1 cellular context compared by ENCODE assay signal in the genomic region with DNA sequence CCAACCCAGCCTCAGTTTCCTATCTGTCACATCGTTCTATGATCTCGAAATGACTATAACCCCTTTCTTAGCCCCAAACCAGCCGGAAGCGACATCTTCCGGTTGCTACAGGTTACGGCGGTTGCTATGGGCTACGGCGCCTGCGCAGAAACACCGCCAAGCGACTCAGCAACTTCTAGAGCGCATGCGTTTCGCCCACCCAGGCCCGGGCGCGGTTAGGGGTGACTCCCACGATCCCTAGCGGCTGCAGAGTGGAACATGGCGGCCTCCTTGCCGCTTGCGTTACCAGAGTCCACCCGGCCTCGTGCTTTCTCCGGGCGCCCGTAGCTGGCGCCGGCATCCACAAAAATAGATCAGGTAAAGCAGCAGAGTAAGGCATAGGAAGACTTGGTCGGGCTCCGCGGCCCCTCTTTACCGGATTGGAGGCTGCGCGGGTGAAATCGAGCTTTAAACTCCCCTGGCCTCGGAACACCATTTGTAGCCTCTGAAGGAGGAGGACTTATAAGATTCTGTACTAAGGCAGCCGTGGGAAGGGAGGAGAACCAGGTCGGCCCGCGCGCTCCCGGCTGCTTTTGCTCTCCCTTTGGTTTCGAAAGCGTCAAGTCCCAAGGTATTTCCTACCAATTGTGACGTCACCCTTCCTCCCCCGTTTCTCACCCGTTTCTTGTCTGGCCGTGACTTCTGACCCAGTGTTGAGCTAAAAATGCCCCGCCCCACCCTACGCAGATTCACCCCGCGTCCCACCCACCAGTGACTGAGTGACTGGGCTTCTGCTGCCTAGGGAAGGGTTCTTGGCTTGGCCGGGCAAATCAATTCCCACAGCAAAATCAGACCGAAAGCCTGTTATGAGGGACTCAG.
TF ChIP-seq lines count a peak whose summit lies in the region.

No MANE protein-coding gene starts in this region.

TF ChIP-seq in K562, 482 proteins besides CTCF, POLR2A, EP300 and RAD21 (continued from another document and continues in another):
- TF ChIP-seq, protein P1, sequence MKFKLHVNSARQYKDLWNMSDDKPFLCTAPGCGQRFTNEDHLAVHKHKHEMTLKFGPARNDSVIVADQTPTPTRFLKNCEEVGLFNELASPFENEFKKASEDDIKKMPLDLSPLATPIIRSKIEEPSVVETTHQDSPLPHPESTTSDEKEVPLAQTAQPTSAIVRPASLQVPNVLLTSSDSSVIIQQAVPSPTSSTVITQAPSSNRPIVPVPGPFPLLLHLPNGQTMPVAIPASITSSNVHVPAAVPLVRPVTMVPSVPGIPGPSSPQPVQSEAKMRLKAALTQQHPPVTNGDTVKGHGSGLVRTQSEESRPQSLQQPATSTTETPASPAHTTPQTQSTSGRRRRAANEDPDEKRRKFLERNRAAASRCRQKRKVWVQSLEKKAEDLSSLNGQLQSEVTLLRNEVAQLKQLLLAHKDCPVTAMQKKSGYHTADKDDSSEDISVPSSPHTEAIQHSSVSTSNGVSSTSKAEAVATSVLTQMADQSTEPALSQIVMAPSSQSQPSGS (CRISPR knock-in tag; IDR thresholded peaks at IDR 0.05), result peak; percentile 80; the same call in 1 of the 2 replicates
- no peak for TF ChIP-seq ZNF24 (IDR thresholded peaks at IDR 0.05)
- peak; percentile 89 for TF ChIP-seq TBP (optimal IDR thresholded peaks at IDR 0.05; ENCODE audit: low read depth, low read length)
- no peak for TF ChIP-seq ARID1B (IDR thresholded peaks at IDR 0.05)
- TF ChIP-seq, protein P2, sequence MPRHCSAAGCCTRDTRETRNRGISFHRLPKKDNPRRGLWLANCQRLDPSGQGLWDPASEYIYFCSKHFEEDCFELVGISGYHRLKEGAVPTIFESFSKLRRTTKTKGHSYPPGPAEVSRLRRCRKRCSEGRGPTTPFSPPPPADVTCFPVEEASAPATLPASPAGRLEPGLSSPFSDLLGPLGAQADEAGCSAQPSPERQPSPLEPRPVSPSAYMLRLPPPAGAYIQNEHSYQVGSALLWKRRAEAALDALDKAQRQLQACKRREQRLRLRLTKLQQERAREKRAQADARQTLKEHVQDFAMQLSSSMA (CRISPR knock-in tag; IDR thresholded peaks at IDR 0.05), result no peak
- no peak for TF ChIP-seq CREBBP (IDR thresholded peaks at IDR 0.05; ENCODE audit: low read depth, low read length)
- TF ChIP-seq, protein P3, sequence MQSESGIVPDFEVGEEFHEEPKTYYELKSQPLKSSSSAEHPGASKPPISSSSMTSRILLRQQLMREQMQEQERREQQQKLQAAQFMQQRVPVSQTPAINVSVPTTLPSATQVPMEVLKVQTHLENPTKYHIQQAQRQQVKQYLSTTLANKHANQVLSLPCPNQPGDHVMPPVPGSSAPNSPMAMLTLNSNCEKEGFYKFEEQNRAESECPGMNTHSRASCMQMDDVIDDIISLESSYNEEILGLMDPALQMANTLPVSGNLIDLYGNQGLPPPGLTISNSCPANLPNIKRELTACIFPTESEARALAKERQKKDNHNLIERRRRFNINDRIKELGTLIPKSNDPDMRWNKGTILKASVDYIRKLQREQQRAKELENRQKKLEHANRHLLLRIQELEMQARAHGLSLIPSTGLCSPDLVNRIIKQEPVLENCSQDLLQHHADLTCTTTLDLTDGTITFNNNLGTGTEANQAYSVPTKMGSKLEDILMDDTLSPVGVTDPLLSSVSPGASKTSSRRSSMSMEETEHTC (IDR thresholded peaks at IDR 0.05), result no peak
- TF ChIP-seq, protein P4, sequence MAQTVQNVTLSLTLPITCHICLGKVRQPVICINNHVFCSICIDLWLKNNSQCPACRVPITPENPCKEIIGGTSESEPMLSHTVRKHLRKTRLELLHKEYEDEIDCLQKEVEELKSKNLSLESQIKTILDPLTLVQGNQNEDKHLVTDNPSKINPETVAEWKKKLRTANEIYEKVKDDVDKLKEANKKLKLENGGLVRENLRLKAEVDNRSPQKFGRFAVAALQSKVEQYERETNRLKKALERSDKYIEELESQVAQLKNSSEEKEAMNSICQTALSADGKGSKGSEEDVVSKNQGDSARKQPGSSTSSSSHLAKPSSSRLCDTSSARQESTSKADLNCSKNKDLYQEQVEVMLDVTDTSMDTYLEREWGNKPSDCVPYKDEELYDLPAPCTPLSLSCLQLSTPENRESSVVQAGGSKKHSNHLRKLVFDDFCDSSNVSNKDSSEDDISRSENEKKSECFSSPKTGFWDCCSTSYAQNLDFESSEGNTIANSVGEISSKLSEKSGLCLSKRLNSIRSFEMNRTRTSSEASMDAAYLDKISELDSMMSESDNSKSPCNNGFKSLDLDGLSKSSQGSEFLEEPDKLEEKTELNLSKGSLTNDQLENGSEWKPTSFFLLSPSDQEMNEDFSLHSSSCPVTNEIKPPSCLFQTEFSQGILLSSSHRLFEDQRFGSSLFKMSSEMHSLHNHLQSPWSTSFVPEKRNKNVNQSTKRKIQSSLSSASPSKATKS (CRISPR knock-in tag; IDR thresholded peaks at IDR 0.05), result no peak
- no peak for TF ChIP-seq ZBTB1 (CRISPR knock-in tag; IDR thresholded peaks at IDR 0.05; ENCODE audit: borderline replicate concordance, low read depth)
- TF ChIP-seq, protein P5, sequence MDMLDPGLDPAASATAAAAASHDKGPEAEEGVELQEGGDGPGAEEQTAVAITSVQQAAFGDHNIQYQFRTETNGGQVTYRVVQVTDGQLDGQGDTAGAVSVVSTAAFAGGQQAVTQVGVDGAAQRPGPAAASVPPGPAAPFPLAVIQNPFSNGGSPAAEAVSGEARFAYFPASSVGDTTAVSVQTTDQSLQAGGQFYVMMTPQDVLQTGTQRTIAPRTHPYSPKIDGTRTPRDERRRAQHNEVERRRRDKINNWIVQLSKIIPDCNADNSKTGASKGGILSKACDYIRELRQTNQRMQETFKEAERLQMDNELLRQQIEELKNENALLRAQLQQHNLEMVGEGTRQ (CRISPR knock-in tag; IDR thresholded peaks at IDR 0.05), result no peak
- TF ChIP-seq, protein P6, sequence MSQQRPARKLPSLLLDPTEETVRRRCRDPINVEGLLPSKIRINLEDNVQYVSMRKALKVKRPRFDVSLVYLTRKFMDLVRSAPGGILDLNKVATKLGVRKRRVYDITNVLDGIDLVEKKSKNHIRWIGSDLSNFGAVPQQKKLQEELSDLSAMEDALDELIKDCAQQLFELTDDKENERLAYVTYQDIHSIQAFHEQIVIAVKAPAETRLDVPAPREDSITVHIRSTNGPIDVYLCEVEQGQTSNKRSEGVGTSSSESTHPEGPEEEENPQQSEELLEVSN (IDR thresholded peaks at IDR 0.05; ENCODE audit: borderline replicate concordance in 1 of 2, extremely low read depth in 1 of 2, insufficient read depth in 1 of 2, insufficient read length in 1 of 2, low read depth in 1 of 2, low read length in 1 of 2, poor library complexity in 1 of 2, severe bottlenecking in 1 of 2), result peak in 1 of 2 experiments; percentile 46
- TF ChIP-seq, protein P7, sequence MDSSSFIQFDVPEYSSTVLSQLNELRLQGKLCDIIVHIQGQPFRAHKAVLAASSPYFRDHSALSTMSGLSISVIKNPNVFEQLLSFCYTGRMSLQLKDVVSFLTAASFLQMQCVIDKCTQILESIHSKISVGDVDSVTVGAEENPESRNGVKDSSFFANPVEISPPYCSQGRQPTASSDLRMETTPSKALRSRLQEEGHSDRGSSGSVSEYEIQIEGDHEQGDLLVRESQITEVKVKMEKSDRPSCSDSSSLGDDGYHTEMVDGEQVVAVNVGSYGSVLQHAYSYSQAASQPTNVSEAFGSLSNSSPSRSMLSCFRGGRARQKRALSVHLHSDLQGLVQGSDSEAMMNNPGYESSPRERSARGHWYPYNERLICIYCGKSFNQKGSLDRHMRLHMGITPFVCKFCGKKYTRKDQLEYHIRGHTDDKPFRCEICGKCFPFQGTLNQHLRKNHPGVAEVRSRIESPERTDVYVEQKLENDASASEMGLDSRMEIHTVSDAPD (CRISPR knock-in tag; IDR thresholded peaks at IDR 0.05), result no peak
- no peak for TF ChIP-seq RFX7 (CRISPR knock-in tag; IDR thresholded peaks at IDR 0.05)
- TF ChIP-seq NR2C2 (CRISPR knock-in tag; IDR thresholded peaks at IDR 0.05), result peak; percentile 61; the same call in 1 of the 2 replicates
- peak; percentile 95 for TF ChIP-seq NR2C2 (tag; IDR thresholded peaks at IDR 0.05)
- TF ChIP-seq, protein P8, sequence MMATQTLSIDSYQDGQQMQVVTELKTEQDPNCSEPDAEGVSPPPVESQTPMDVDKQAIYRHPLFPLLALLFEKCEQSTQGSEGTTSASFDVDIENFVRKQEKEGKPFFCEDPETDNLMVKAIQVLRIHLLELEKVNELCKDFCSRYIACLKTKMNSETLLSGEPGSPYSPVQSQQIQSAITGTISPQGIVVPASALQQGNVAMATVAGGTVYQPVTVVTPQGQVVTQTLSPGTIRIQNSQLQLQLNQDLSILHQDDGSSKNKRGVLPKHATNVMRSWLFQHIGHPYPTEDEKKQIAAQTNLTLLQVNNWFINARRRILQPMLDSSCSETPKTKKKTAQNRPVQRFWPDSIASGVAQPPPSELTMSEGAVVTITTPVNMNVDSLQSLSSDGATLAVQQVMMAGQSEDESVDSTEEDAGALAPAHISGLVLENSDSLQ (IDR thresholded peaks at IDR 0.05), result peak; percentile 82
- no peak; the same call in 1 of the 2 replicates for TF ChIP-seq DMBX1 (CRISPR knock-in tag; IDR thresholded peaks at IDR 0.05; ENCODE audit: borderline replicate concordance)
- peak; percentile 91 for TF ChIP-seq SUPT5H (IDR thresholded peaks at IDR 0.05)
- peak; percentile 84 for TF ChIP-seq KDM5B (IDR thresholded peaks at IDR 0.05; ENCODE audit: insufficient replicate concordance, low read depth, low read length)
- TF ChIP-seq, protein P9, sequence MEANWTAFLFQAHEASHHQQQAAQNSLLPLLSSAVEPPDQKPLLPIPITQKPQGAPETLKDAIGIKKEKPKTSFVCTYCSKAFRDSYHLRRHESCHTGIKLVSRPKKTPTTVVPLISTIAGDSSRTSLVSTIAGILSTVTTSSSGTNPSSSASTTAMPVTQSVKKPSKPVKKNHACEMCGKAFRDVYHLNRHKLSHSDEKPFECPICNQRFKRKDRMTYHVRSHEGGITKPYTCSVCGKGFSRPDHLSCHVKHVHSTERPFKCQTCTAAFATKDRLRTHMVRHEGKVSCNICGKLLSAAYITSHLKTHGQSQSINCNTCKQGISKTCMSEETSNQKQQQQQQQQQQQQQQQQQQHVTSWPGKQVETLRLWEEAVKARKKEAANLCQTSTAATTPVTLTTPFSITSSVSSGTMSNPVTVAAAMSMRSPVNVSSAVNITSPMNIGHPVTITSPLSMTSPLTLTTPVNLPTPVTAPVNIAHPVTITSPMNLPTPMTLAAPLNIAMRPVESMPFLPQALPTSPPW (CRISPR knock-in tag; IDR thresholded peaks at IDR 0.05), result peak; percentile 75
- TF ChIP-seq HDAC8 (tag; IDR thresholded peaks at IDR 0.05), result no peak
- TF ChIP-seq, protein P10, sequence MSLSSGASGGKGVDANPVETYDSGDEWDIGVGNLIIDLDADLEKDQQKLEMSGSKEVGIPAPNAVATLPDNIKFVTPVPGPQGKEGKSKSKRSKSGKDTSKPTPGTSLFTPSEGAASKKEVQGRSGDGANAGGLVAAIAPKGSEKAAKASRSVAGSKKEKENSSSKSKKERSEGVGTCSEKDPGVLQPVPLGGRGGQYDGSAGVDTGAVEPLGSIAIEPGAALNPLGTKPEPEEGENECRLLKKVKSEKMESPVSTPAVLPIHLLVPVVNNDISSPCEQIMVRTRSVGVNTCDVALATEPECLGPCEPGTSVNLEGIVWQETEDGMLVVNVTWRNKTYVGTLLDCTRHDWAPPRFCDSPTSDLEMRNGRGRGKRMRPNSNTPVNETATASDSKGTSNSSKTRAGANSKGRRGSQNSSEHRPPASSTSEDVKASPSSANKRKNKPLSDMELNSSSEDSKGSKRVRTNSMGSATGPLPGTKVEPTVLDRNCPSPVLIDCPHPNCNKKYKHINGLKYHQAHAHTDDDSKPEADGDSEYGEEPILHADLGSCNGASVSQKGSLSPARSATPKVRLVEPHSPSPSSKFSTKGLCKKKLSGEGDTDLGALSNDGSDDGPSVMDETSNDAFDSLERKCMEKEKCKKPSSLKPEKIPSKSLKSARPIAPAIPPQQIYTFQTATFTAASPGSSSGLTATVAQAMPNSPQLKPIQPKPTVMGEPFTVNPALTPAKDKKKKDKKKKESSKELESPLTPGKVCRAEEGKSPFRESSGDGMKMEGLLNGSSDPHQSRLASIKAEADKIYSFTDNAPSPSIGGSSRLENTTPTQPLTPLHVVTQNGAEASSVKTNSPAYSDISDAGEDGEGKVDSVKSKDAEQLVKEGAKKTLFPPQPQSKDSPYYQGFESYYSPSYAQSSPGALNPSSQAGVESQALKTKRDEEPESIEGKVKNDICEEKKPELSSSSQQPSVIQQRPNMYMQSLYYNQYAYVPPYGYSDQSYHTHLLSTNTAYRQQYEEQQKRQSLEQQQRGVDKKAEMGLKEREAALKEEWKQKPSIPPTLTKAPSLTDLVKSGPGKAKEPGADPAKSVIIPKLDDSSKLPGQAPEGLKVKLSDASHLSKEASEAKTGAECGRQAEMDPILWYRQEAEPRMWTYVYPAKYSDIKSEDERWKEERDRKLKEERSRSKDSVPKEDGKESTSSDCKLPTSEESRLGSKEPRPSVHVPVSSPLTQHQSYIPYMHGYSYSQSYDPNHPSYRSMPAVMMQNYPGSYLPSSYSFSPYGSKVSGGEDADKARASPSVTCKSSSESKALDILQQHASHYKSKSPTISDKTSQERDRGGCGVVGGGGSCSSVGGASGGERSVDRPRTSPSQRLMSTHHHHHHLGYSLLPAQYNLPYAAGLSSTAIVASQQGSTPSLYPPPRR (CRISPR knock-in tag; IDR thresholded peaks at IDR 0.05; ENCODE audit: borderline replicate concordance), result 0 out of 2 replicates have a peak, but pooled peaks have one; percentile 48
- no peak for TF ChIP-seq CBFA2T3 (IDR thresholded peaks at IDR 0.05)
- no peak for TF ChIP-seq NR4A1 (CRISPR knock-in tag; IDR thresholded peaks at IDR 0.05)
- no peak for TF ChIP-seq NR4A1 (tag; IDR thresholded peaks at IDR 0.05)
- TF ChIP-seq SMAD4 (CRISPR knock-in tag; conservative IDR thresholded peaks at IDR 0.05), result peak; percentile 42; the same call in 1 of the 2 replicates
- TF ChIP-seq ATF7 (IDR thresholded peaks at IDR 0.05), result peak; percentile 97
- no peak for TF ChIP-seq KLF13 (tag; IDR thresholded peaks at IDR 0.05; ENCODE audit: borderline replicate concordance, low read depth)
- no peak for TF ChIP-seq ZNF778 (CRISPR knock-in tag; IDR thresholded peaks at IDR 0.05)
- TF ChIP-seq SIRT6 (IDR thresholded peaks at IDR 0.05; ENCODE audit: low read depth, low read length), result no peak
